9 cellular contexts compared by ENCODE assay signal in genomic region chr3:192408007-192408655, GRCh38.
DNase-seq lines count a peak whose midpoint lies in the region; ATAC-seq and TF ChIP-seq lines count a peak whose summit lies in the region.
"Had no signal": no experiment of that assay in that cellular context is flagged by ENCODE, and none has a peak within 500 bp of the region (broad histone marks: within the 10 kb centered on the region; RNA-seq: fewer than 3 reads in every experiment).

No MANE protein-coding gene starts in this region.

- H3K9ac ChIP-seq in SK-N-SH: no peak overlapping the region

- H4K20me1 ChIP-seq in SK-N-SH (ENCODE audit: insufficient read depth): no peaks in the 10 kb centered on the region

- POLR2A ChIA-PET in SK-N-SH (lab: Yijun Ruan, JAX): no interaction called here

- DNase-seq in SK-N-SH (no peak), type B pancreatic cell (ENCODE audit: extremely low spot score, unreplicated experiment) (peak; percentile 69), kidney glomerular epithelial cell (lab: John Stamatoyannopoulos, UW) (no peak)
- no peak for DNase-seq in stimulated activated CD8-positive, alpha-beta memory T cell treated with anti-CD3 and anti-CD28 coated beads, Interleukin-4, amount 100 ng/mL, for 48 hours

- no peaks in the 10 kb centered on the region for H3K4me1 ChIP-seq in SK-N-SH (ENCODE audit: control insufficient read depth in 1 of 2, insufficient read depth in 2 of 2, low read depth in 1 of 2, low read length in 1 of 2)
- peaks cover 5% of the 10 kb centered on the region in 2 donors for H3K4me1 ChIP-seq in esophagus (ENCODE audit: control insufficient read depth in 2 of 2, insufficient read depth in 2 of 2, low read length in 1 of 2)
- H3K4me1 ChIP-seq in mesodermal cell (ENCODE audit: control insufficient read depth, insufficient read depth, low read length, poor library complexity, severe bottlenecking): no peaks in the 10 kb centered on the region

- H3K27me3 ChIP-seq in SK-N-SH (ENCODE audit: insufficient read depth) (peaks cover 36% of the 10 kb centered on the region), esophagus (ENCODE audit: control insufficient read depth in 1 of 2, insufficient read depth in 2 of 2, low read length in 2 of 2) (peaks cover 0 to 19% of the 10 kb centered on the region in 2 donors)
- H3K27me3 ChIP-seq: body of pancreas had no signal

- peaks cover 85% of the 10 kb centered on the region for H3K27me3 Mint-ChIP-seq in type B pancreatic cell

- H3K36me3 Mint-ChIP-seq in type B pancreatic cell: no peaks in the 10 kb centered on the region

- H3K4me3 Mint-ChIP-seq in type B pancreatic cell: peak overlapping the region; percentile 95

- no peak overlapping the region for H3K27ac ChIP-seq in SK-N-SH (ENCODE audit: low read depth in 2 of 2, low read length in 1 of 2)
- H3K27ac ChIP-seq in esophagus (ENCODE audit: low read depth in 2 of 2, low read length in 1 of 2): peak overlapping the region in 1 of 2 donors; percentile 16
- H3K27ac ChIP-seq in mesodermal cell (ENCODE audit: low read depth, low read length, severe bottlenecking): no peak overlapping the region
- H3K27ac ChIP-seq: body of pancreas had no signal

- H3K9me3 Mint-ChIP-seq in type B pancreatic cell: no peaks in the 10 kb centered on the region

- no peak for TF ChIP-seq CTCF in SK-N-SH (IDR thresholded peaks at IDR 0.05)
- no peak for TF ChIP-seq CTCF in type B pancreatic cell (conservative IDR thresholded peaks at IDR 0.05)

- H2AFZ ChIP-seq in SK-N-SH (ENCODE audit: low read depth): no peak overlapping the region

- 11% methylated on average over 27 of the region's 51 CpGs for WGBS in SK-N-SH (ENCODE audit: low lambda C conversion rate)
- WGBS in esophagus, 2 donors: 3 to 10% methylated on average over 51 of the region's 51 CpGs
- WGBS in mesodermal cell (ENCODE audit: insufficient coverage in 2 of 2), 2 experiments: 1 to 2% methylated on average over 27 to 34 of the region's 51 CpGs

- no peaks in the 10 kb centered on the region for H3K9me2 ChIP-seq in SK-N-SH

- TF ChIP-seq RAD21 in SK-N-SH (IDR thresholded peaks at IDR 0.05; ENCODE audit: low read length): no peak

- H3F3A ChIP-seq in SK-N-SH (replicated peaks; ENCODE audit: insufficient read depth): no peaks in the 10 kb centered on the region

- no peaks in the 10 kb centered on the region for H3K36me3 ChIP-seq in SK-N-SH (replicated peaks in 1 of 2; ENCODE audit: control insufficient read depth in 1 of 2, insufficient read depth in 2 of 2, low read length in 1 of 2)
- no peaks in the 10 kb centered on the region for H3K36me3 ChIP-seq in esophagus (ENCODE audit: control insufficient read depth in 2 of 2, insufficient read depth in 2 of 2, low read length in 1 of 2)
- H3K36me3 ChIP-seq in mesodermal cell (ENCODE audit: control insufficient read depth, insufficient read depth, low read length): no peaks in the 10 kb centered on the region

- H3K4me3 ChIP-seq in SK-N-SH (ENCODE audit: low read depth in 2 of 2, low read length in 1 of 2) (no peak overlapping the region), esophagus (ENCODE audit: low read depth in 1 of 2, low read length in 2 of 2) (peak overlapping the region; percentile 9 to 56), mesodermal cell (ENCODE audit: extremely low read depth, insufficient read depth, low read length, poor library complexity, severe bottlenecking) (peak overlapping the region; percentile 53)

- H3K4me1 Mint-ChIP-seq in type B pancreatic cell (ENCODE audit: unreplicated experiment): peaks cover 4% of the 10 kb centered on the region

- no peak for TF ChIP-seq EP300 in SK-N-SH (IDR thresholded peaks at IDR 0.05; ENCODE audit: borderline replicate concordance in 1 of 2, low read depth in 1 of 2, low read length in 1 of 2)

- H3K4me2 ChIP-seq in SK-N-SH: no peak overlapping the region

- no peaks in the 10 kb centered on the region for H3K79me2 ChIP-seq in SK-N-SH (ENCODE audit: insufficient read depth)

- H3K9me3 ChIP-seq in SK-N-SH: no peaks in the 10 kb centered on the region; the same call in 1 of the 2 replicates
- H3K9me3 ChIP-seq in esophagus (ENCODE audit: control insufficient read depth in 2 of 2, insufficient read depth in 1 of 2, low read depth in 1 of 2, low read length in 1 of 2): no peaks in the 10 kb centered on the region
- no peaks in the 10 kb centered on the region for H3K9me3 ChIP-seq in mesodermal cell (ENCODE audit: control insufficient read depth, low read length)
- H3K9me3 ChIP-seq: body of pancreas had no signal

- peak overlapping the region; percentile 65 for H3K27ac Mint-ChIP-seq in type B pancreatic cell

- ATAC-seq in SK-N-SH treated with all-trans-retinoic acid at 6 μM for 48 hours (peak; percentile 32; the same call in 1 of the 3 replicates), HG03135 (IDR thresholded peaks at IDR 0.05; ENCODE audit: unreplicated experiment) (no peak)
- ATAC-seq: body of pancreas had no signal

- CTCF ChIA-PET in SK-N-SH (lab: Yijun Ruan, JAX): no interaction called here

TF ChIP-seq in SK-N-SH treated with all-trans-retinoic acid at 6 μM for 48 hours, 23 proteins besides CTCF, POLR2A, EP300 and RAD21:
- TF ChIP-seq OSR1 (CRISPR knock-in tag; IDR thresholded peaks at IDR 0.05): no peak
- no peak for TF ChIP-seq ZNF565 (CRISPR knock-in tag; conservative IDR thresholded peaks at IDR 0.05; ENCODE audit: low read depth)
- no peak for TF ChIP-seq ISL1 (CRISPR knock-in tag; IDR thresholded peaks at IDR 0.05)

TF ChIP-seq in SK-N-SH, 30 proteins besides CTCF, POLR2A, EP300 and RAD21:
- no peak for TF ChIP-seq GABPA (IDR thresholded peaks at IDR 0.05; ENCODE audit: low read depth)
- TF ChIP-seq FOXM1 (IDR thresholded peaks at IDR 0.05; ENCODE audit: low read depth): no peak
- TF ChIP-seq TAF1 (IDR thresholded peaks at IDR 0.05; ENCODE audit: borderline replicate concordance, low read depth, low read length): no peak
- no peak for TF ChIP-seq IRF3 (IDR thresholded peaks at IDR 0.05; ENCODE audit: low read depth, low read length)
- TF ChIP-seq GATA2 (CRISPR knock-in tag; IDR thresholded peaks at IDR 0.05): no peak
- TF ChIP-seq TCF12 (IDR thresholded peaks at IDR 0.05): no peak
- TF ChIP-seq ELF1 (IDR thresholded peaks at IDR 0.05): no peak
- no peak for TF ChIP-seq JUND (IDR thresholded peaks at IDR 0.05)
- no peak for TF ChIP-seq PBX3 (IDR thresholded peaks at IDR 0.05)
- no peak for TF ChIP-seq CHD2 (IDR thresholded peaks at IDR 0.05; ENCODE audit: low read length, partially characterized antibody)
- TF ChIP-seq YY1 (IDR thresholded peaks at IDR 0.05; ENCODE audit: low read depth): no peak
- no peak for TF ChIP-seq MAX (IDR thresholded peaks at IDR 0.05; ENCODE audit: low read depth)
- TF ChIP-seq USF2 (IDR thresholded peaks at IDR 0.05; ENCODE audit: borderline replicate concordance, low read depth, low read length): no peak

Comparison
In these comparisons a context has a peak if more than half of its experiments do, and no peak if none do; other contexts are left out.
1. H3K4me3 ChIP-seq: peak in esophagus (2 of 2) and mesodermal cell (single experiment); none in SK-N-SH (0 of 2).